8 cellular contexts compared by ENCODE assay signal in genomic region chr6:149749594-149750135, GRCh38. TPM values are rescaled to one million over a fixed set of nuclear protein-coding genes. Genes with fewer than 3 reads are reported as not detected.
A peak's percentile ranks its signal among the peaks of the same experiment; 100 is the strongest.
DNase-seq lines count a peak whose midpoint lies in the region; ATAC-seq and TF ChIP-seq lines count a peak whose summit lies in the region.

Gene PCMT1 (plus strand): TSS chr6:149749741. CDS start chr6:149749902, 161 bp downstream.

- ATAC-seq in SK-N-SH treated with all-trans-retinoic acid at 6 μM for 48 hours (peak; percentile 83), omental fat pad (ENCODE audit: low FRiP score) (peak; percentile 97)

- no peaks in the 10 kb centered on the region for H3K27me3 ChIP-seq in testis

- DNase-seq in GM10248 (ENCODE audit: extremely low spot score) (peak; percentile 95), HFFc6 (peak; percentile 86), NAMALWA (ENCODE audit: low spot score) (peak; percentile 93), glomerular endothelial cell (ENCODE audit: extremely low read depth, low read depth, low spot score) (no peak), omental fat pad (ENCODE audit: low spot score) (peak; percentile 52), testis (peak; percentile 89)

- peaks cover 41% of the 10 kb centered on the region for H3K4me1 Mint-ChIP-seq in HFFc6 (ENCODE audit: low read depth)
- H3K4me1 Mint-ChIP-seq in activated naive CD4-positive, alpha-beta T cell treated with anti-CD3 and anti-CD28 coated beads, Interleukin-2, amount 50 U/mL, for 24 hours = peaks cover 37% of the 10 kb centered on the region

- peak within 1 kb of the TSS; percentile 87 for H3K27ac Mint-ChIP-seq in HFFc6
- H3K27ac Mint-ChIP-seq in activated naive CD4-positive, alpha-beta T cell treated with anti-CD3 and anti-CD28 coated beads, Interleukin-2, amount 50 U/mL, for 24 hours = peak within 1 kb of the TSS; percentile 80

- CTCF ChIA-PET in GM10248 (lab: Yijun Ruan, JAX) = interaction anchor here (1.3 kb wide), 1 partner anchor 13 kb away, joined by 3 read pairs; no protein-coding TSS in a partner anchor

- H3K9me3 Mint-ChIP-seq in HFFc6 = no peaks in the 10 kb centered on the region
- no peaks in the 10 kb centered on the region for H3K9me3 Mint-ChIP-seq in activated naive CD4-positive, alpha-beta T cell treated with anti-CD3 and anti-CD28 coated beads, Interleukin-2, amount 50 U/mL, for 24 hours

- no peak for TF ChIP-seq POLR2A in testis (IDR thresholded peaks at IDR 0.05)

- intact Hi-C loops in testis (cut with DNase I; ENCODE audit: low total_unique reads) = no loop called here

- H3K4me3 ChIP-seq in testis = peak within 1 kb of the TSS; percentile 75 to 96

- peaks cover 1% of the 10 kb centered on the region; the same call in 1 of the 2 replicates for H3K27me3 Mint-ChIP-seq in HFFc6 (ENCODE audit: insufficient read depth)
- no peaks in the 10 kb centered on the region for H3K27me3 Mint-ChIP-seq in activated naive CD4-positive, alpha-beta T cell treated with anti-CD3 and anti-CD28 coated beads, Interleukin-2, amount 50 U/mL, for 24 hours

- H3K4me1 ChIP-seq in testis = peaks cover 19% of the 10 kb centered on the region

- peak within 1 kb of the TSS; percentile 93 for H3K4me3 Mint-ChIP-seq in HFFc6
- peak within 1 kb of the TSS; percentile 89 for H3K4me3 Mint-ChIP-seq in activated naive CD4-positive, alpha-beta T cell treated with anti-CD3 and anti-CD28 coated beads, Interleukin-2, amount 50 U/mL, for 24 hours

- no peaks in the 10 kb centered on the region for H3K9me3 ChIP-seq in testis

- no peaks in the 10 kb centered on the region for H3K36me3 ChIP-seq in testis (ENCODE audit: low read depth, missing control alignments)

- TF ChIP-seq CTCF in GM10248 (IDR thresholded peaks at IDR 0.05; ENCODE audit: control extremely low read depth, extremely low read depth, low read depth, missing control alignments) (no peak), HFFc6 (IDR thresholded peaks at IDR 0.05) (no peak), omental fat pad (IDR thresholded peaks at IDR 0.05) (no peak), testis (IDR thresholded peaks at IDR 0.05) (no peak)

- peak within 1 kb of the TSS; percentile 72 to 90 for H3K27ac ChIP-seq in testis

- POLR2A ChIA-PET in GM10248 (lab: Yijun Ruan, JAX) = no interaction called here

- H3K36me3 Mint-ChIP-seq in HFFc6 (ENCODE audit: low read depth) = no peaks in the 10 kb centered on the region; the same call in 1 of the 2 replicates
- no peaks in the 10 kb centered on the region for H3K36me3 Mint-ChIP-seq in activated naive CD4-positive, alpha-beta T cell treated with anti-CD3 and anti-CD28 coated beads, Interleukin-2, amount 50 U/mL, for 24 hours

- WGBS in testis, 2 donors = 0% methylated on average over 4 to 50 of the region's 60 CpGs

TF ChIP-seq in SK-N-SH treated with all-trans-retinoic acid at 6 μM for 48 hours, 23 proteins besides CTCF, POLR2A, EP300 and RAD21:
- no peak for TF ChIP-seq TCF4 (CRISPR knock-in tag; IDR thresholded peaks at IDR 0.05; ENCODE audit: borderline replicate concordance)

RNA-seq across cellular contexts. Expression of gene PCMT1, which starts in this region (rescaled TPM):
- 100 to 1,000 TPM in 5 of 6 experiments, 10 to 100 TPM in 1; 99.7 to 126 (median 112) TPM for total RNA-seq in HFFc6 (2021; fragmentation: NEBNext Ultra II Directional; extraction: Animal tissue kit (Norgen Biotek cat#: 25700))
- total RNA-seq in glomerular endothelial cell = 94.4 and 101 TPM in 2 replicates
- 100 to 1,000 TPM in 2 of 4 donors, 10 to 100 TPM in 2; 89.7 to 108 (median 102) TPM for total RNA-seq in omental fat pad
- 100 to 1,000 TPM; 196 to 220 TPM for total RNA-seq in testis
- 192 TPM for polyA plus RNA-seq in testis (ENCODE audit: insufficient read depth, low read depth, low replicate concordance)
